1 cellular context compared by ENCODE assay signal in genomic region chrX:79524642-79525041, GRCh38.
TF ChIP-seq lines count a peak whose summit lies in the region.

No MANE protein-coding gene starts in this region.

TF ChIP-seq in GM23338, 12 proteins besides CTCF, POLR2A, EP300 and RAD21 (continued from another document):
- TF ChIP-seq ZNF462 (CRISPR knock-in tag; IDR thresholded peaks at IDR 0.05) (no peak), ZNF114 (CRISPR knock-in tag; IDR thresholded peaks at IDR 0.05) (no peak), JUNB (IDR thresholded peaks at IDR 0.05; ENCODE audit: unreplicated experiment) (no peak)
